In the genomic region with DNA sequence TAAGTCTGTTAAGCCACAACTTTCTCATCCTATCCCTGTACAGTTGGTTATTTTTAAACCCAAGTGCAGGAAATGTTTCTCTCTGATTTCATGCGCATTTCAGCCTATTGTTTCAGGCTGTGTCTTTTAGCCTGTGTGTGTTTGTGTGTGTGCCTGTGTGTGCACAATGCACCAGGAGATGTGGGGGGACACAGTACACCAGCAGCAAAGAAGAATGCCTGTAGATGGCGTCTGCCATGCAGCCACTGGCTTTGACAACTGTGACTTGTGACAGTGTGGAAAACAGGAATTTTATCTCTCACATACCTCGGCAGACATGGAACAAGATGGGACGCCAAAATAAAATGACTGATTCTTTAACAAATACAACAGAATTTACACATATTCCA, we compare ENCODE assay signal across 2 cellular contexts.
TF ChIP-seq lines count a peak whose summit lies in the region.

No MANE protein-coding gene starts in this region.

TF ChIP-seq in H1, 55 proteins besides CTCF, POLR2A, EP300 and RAD21:
- TF ChIP-seq SIRT6 (IDR thresholded peaks at IDR 0.05; ENCODE audit: low read length) (no peak), CBX5 (IDR thresholded peaks at IDR 0.05; ENCODE audit: low read depth, low read length) (no peak), KDM4A (IDR thresholded peaks at IDR 0.05; ENCODE audit: low read depth, low read length, severe bottlenecking) (no peak), GABPA (IDR thresholded peaks at IDR 0.05; ENCODE audit: borderline replicate concordance, insufficient read depth, low read length) (no peak), SP2 (IDR thresholded peaks at IDR 0.05; ENCODE audit: low read length) (no peak), SRF (IDR thresholded peaks at IDR 0.05; ENCODE audit: low read depth, low read length) (no peak), TEAD4 (IDR thresholded peaks at IDR 0.05; ENCODE audit: low read depth, low read length) (no peak), TAF1 (IDR thresholded peaks at IDR 0.05; ENCODE audit: low read depth, low read length) (no peak), SP1 (IDR thresholded peaks at IDR 0.05; ENCODE audit: low read depth, low read length) (no peak)
- TF ChIP-seq, protein P1, sequence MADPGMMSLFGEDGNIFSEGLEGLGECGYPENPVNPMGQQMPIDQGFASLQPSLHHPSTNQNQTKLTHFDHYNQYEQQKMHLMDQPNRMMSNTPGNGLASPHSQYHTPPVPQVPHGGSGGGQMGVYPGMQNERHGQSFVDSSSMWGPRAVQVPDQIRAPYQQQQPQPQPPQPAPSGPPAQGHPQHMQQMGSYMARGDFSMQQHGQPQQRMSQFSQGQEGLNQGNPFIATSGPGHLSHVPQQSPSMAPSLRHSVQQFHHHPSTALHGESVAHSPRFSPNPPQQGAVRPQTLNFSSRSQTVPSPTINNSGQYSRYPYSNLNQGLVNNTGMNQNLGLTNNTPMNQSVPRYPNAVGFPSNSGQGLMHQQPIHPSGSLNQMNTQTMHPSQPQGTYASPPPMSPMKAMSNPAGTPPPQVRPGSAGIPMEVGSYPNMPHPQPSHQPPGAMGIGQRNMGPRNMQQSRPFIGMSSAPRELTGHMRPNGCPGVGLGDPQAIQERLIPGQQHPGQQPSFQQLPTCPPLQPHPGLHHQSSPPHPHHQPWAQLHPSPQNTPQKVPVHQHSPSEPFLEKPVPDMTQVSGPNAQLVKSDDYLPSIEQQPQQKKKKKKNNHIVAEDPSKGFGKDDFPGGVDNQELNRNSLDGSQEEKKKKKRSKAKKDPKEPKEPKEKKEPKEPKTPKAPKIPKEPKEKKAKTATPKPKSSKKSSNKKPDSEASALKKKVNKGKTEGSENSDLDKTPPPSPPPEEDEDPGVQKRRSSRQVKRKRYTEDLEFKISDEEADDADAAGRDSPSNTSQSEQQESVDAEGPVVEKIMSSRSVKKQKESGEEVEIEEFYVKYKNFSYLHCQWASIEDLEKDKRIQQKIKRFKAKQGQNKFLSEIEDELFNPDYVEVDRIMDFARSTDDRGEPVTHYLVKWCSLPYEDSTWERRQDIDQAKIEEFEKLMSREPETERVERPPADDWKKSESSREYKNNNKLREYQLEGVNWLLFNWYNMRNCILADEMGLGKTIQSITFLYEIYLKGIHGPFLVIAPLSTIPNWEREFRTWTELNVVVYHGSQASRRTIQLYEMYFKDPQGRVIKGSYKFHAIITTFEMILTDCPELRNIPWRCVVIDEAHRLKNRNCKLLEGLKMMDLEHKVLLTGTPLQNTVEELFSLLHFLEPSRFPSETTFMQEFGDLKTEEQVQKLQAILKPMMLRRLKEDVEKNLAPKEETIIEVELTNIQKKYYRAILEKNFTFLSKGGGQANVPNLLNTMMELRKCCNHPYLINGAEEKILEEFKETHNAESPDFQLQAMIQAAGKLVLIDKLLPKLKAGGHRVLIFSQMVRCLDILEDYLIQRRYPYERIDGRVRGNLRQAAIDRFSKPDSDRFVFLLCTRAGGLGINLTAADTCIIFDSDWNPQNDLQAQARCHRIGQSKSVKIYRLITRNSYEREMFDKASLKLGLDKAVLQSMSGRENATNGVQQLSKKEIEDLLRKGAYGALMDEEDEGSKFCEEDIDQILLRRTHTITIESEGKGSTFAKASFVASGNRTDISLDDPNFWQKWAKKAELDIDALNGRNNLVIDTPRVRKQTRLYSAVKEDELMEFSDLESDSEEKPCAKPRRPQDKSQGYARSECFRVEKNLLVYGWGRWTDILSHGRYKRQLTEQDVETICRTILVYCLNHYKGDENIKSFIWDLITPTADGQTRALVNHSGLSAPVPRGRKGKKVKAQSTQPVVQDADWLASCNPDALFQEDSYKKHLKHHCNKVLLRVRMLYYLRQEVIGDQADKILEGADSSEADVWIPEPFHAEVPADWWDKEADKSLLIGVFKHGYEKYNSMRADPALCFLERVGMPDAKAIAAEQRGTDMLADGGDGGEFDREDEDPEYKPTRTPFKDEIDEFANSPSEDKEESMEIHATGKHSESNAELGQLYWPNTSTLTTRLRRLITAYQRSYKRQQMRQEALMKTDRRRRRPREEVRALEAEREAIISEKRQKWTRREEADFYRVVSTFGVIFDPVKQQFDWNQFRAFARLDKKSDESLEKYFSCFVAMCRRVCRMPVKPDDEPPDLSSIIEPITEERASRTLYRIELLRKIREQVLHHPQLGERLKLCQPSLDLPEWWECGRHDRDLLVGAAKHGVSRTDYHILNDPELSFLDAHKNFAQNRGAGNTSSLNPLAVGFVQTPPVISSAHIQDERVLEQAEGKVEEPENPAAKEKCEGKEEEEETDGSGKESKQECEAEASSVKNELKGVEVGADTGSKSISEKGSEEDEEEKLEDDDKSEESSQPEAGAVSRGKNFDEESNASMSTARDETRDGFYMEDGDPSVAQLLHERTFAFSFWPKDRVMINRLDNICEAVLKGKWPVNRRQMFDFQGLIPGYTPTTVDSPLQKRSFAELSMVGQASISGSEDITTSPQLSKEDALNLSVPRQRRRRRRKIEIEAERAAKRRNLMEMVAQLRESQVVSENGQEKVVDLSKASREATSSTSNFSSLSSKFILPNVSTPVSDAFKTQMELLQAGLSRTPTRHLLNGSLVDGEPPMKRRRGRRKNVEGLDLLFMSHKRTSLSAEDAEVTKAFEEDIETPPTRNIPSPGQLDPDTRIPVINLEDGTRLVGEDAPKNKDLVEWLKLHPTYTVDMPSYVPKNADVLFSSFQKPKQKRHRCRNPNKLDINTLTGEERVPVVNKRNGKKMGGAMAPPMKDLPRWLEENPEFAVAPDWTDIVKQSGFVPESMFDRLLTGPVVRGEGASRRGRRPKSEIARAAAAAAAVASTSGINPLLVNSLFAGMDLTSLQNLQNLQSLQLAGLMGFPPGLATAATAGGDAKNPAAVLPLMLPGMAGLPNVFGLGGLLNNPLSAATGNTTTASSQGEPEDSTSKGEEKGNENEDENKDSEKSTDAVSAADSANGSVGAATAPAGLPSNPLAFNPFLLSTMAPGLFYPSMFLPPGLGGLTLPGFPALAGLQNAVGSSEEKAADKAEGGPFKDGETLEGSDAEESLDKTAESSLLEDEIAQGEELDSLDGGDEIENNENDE (IDR thresholded peaks at IDR 0.05; ENCODE audit: insufficient replicate concordance, low read length) = no peak
TF ChIP-seq in H1: peak in this region for 0.

TF ChIP-seq in neural cell, 6 proteins besides CTCF, POLR2A, EP300 and RAD21:
- TF ChIP-seq POLR2AphosphoS5 (IDR thresholded peaks at IDR 0.05) (no peak), SMC3 (conservative IDR thresholded peaks at IDR 0.05; ENCODE audit: poor library complexity) (peak; percentile 55), TAF1 (IDR thresholded peaks at IDR 0.05; ENCODE audit: low read depth) (no peak), MXI1 (conservative IDR thresholded peaks at IDR 0.05; ENCODE audit: poor library complexity, severe bottlenecking) (no peak)
